ENCODE assay signal across 19 cellular contexts in the genomic region with DNA sequence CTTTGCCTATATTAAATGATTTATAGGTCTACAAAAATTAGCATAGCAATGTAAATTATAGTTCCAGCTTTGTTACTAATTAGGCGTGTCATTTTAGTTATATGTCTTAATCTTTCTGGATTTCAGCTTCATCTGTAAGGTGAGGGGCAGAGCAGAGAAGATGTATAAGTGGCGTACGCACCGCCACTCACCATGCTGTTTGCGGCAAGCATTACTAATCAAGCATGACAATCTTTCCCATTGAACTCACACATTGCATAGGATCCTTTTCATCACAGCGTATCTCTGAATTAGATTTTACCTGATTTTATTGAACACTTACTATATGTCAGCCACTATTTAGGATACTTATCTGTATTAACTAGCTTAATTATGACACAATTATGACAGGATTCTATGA.
DNase-seq lines count a peak whose midpoint lies in the region; ATAC-seq, FAIRE-seq and TF ChIP-seq lines count a peak whose summit lies in the region.
"Had no signal": no experiment of that assay in that cellular context is flagged by ENCODE, and none has a peak within 500 bp of the region (broad histone marks: within the 10 kb centered on the region; RNA-seq: fewer than 3 reads in every experiment).

No MANE protein-coding gene starts in this region.

- H3K27ac ChIP-seq in SU-DHL-6 (ENCODE audit: low read depth, low read length), result peak overlapping the region; percentile 58; the same call in 1 of the 2 replicates
- H3K27ac ChIP-seq in psoas muscle, result no peak overlapping the region

- no peak overlapping the region for H2AFZ ChIP-seq in SU-DHL-6 (ENCODE audit: low read depth, low read length, severe bottlenecking)
- H2AFZ ChIP-seq: GM23338 had no signal

- TF ChIP-seq POLR2A in GM12892 (IDR thresholded peaks at IDR 0.05; ENCODE audit: low read depth, low read length) (no peak), erythroblast (IDR thresholded peaks at IDR 0.05; ENCODE audit: low read length) (no peak)

- no peaks in the 10 kb centered on the region for H3K27me3 ChIP-seq in SU-DHL-6 (ENCODE audit: low read length)
- H3K27me3 ChIP-seq in psoas muscle (ENCODE audit: insufficient read depth in 3 of 3, low read length in 2 of 3), result no peaks in the 10 kb centered on the region
- H3K27me3 ChIP-seq: BE2C had no signal

- peak; percentile 38 for FAIRE-seq in GM12892 (lab: Jason Lieb, UNC)
- FAIRE-seq: A204.1, H54 had no signal

- H3K9me3 ChIP-seq in SU-DHL-6 (ENCODE audit: insufficient read depth, low read length), result no peaks in the 10 kb centered on the region
- H3K9me3 ChIP-seq in psoas muscle, result no peaks in the 10 kb centered on the region
- H3K9me3 ChIP-seq: BE2C had no signal

- 76 to 89% (median 81%) methylated on average over 6 of the region's 6 CpGs for WGBS in psoas muscle, 3 donors

- H3K36me3 ChIP-seq in SU-DHL-6 (ENCODE audit: low read length) (no peaks in the 10 kb centered on the region), psoas muscle (ENCODE audit: insufficient read depth in 1 of 2, low read depth in 1 of 2) (no peaks in the 10 kb centered on the region)
- H3K36me3 ChIP-seq: BE2C had no signal

- H3K4me3 ChIP-seq in SU-DHL-6 (ENCODE audit: insufficient read depth, low read length, poor library complexity, severe bottlenecking) (no peak overlapping the region), psoas muscle (no peak overlapping the region)
- H3K4me3 ChIP-seq: GM23338 had no signal

- no peaks in the 10 kb centered on the region for H4K20me1 ChIP-seq in SU-DHL-6 (ENCODE audit: low read depth, low read length)

- intact Hi-C loops in psoas muscle (cut with DNase I), result no loop called here

- TF ChIP-seq CTCF in SU-DHL-6 (IDR thresholded peaks at IDR 0.05; ENCODE audit: insufficient read depth, low read length, poor library complexity, severe bottlenecking) (no peak), psoas muscle (IDR thresholded peaks at IDR 0.05) (no peak)

- ATAC-seq in HG03108 (IDR thresholded peaks at IDR 0.05; ENCODE audit: unreplicated experiment) (no peak), psoas muscle (no peak), HG03095 (IDR thresholded peaks at IDR 0.05; ENCODE audit: unreplicated experiment) (no peak)
- ATAC-seq: GM23338 had no signal

- no peak overlapping the region for H3K4me2 ChIP-seq in SU-DHL-6 (ENCODE audit: low read depth, low read length, poor library complexity, severe bottlenecking)
- H3K4me2 ChIP-seq: GM23338 had no signal

- DNase-seq in GM12892 (ENCODE audit: insufficient read length) (no peak), NCI-H69 (lab: John Stamatoyannopoulos, UW) (peak; percentile 69), psoas muscle (no peak), erythroblast (lab: John Stamatoyannopoulos, UW) (no peak)
- DNase-seq: ACHN; BE2C; CD4-positive, alpha-beta memory T cell; DMS153; DMS79; GF-D8; HCEC 1CT; HFFc6; KG1 had no signal

- H3K79me2 ChIP-seq in SU-DHL-6 (ENCODE audit: insufficient read depth, low read length), result no peaks in the 10 kb centered on the region

- no peaks in the 10 kb centered on the region for H3F3A ChIP-seq in SU-DHL-6 (ENCODE audit: insufficient read depth)

- H3K9me2 ChIP-seq in SU-DHL-6 (replicated peaks; ENCODE audit: insufficient read depth, low read length), result no peaks in the 10 kb centered on the region

- H3K4me1 ChIP-seq in psoas muscle, result no peaks in the 10 kb centered on the region
- H3K4me1 ChIP-seq: BE2C had no signal

- no peak overlapping the region for H3K9ac ChIP-seq in SU-DHL-6 (ENCODE audit: low read length)
